ENCODE assay signal across 24 cellular contexts in the genomic region with DNA sequence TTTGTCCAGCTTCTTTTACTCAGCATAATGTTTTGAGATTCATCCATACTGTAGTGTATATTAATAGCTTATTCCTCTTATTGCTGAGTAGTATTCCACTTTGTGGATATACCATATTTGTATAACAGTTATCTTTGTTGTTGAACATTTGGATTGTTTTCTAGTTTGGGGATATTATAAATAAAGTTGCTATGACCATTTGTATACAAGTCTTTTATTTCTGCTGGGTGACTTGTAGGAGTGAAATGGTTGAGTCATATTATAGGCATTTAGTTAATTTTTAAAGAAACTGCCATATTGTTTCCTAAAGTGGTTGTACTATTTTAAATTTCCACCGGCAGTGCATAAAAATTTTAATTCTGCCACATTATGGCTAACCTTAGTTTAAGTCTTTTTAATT.
"Had no signal": no experiment of that assay in that cellular context is flagged by ENCODE, and none has a peak within 500 bp of the region (broad histone marks: within the 10 kb centered on the region; RNA-seq: fewer than 3 reads in every experiment).

No MANE protein-coding gene starts in this region.

- H3K4me1 ChIP-seq: pancreas, stomach had no signal

- ATAC-seq: effector memory CD8-positive, alpha-beta T cell; left lung; mucosa of descending colon; natural killer cell treated with Interleukin-12 subunit alpha and Interleukin-12 subunit beta and Interleukin-15 and Interleukin-18, amount 100 ng/mL, for 72 hours; pancreas; sciatic nerve; stimulated activated effector memory CD8-positive, alpha-beta T cell treated with anti-CD3 and anti-CD28 coated beads, Interleukin-12 subunit alpha, Interleukin-12 subunit beta, amount 100 ng/mL, for 72 hours had no signal

- H3K36me3 ChIP-seq: left lung, neutrophil, pancreas, stomach, tibial nerve, upper lobe of left lung had no signal

- H3K4me3 ChIP-seq: left lung, mucosa of descending colon, pancreas, smooth muscle cell, stomach, tibial nerve, upper lobe of left lung had no signal

- DNase-seq: cortex of kidney; effector memory CD8-positive, alpha-beta T cell; head of caudate nucleus; left cardiac atrium; left lung; mesenchymal stem cell; mucosa of descending colon; naive B cell; pancreas; stimulated activated CD4-positive, alpha-beta T cell treated with anti-CD3 and anti-CD28 coated beads, Interleukin-12 subunit alpha, Interleukin-12 subunit beta, amount 100 ng/mL, for 4 hours; stimulated activated CD4-positive, alpha-beta T cell treated with anti-CD3 and anti-CD28 coated beads, Interleukin-1b, Interleukin-23, amount 100 ng/mL, for 48 hours; stimulated activated CD4-positive, alpha-beta T cell treated with anti-CD3 and anti-CD28 coated beads, Interleukin-4, amount 100 ng/mL, for 1 hour; stimulated activated naive CD4-positive, alpha-beta T cell treated with Interleukin-2 at 50 U/mL for 16 hours; stomach; upper lobe of left lung had no signal

- H3K27ac ChIP-seq: left lung, neutrophil, pancreas, stomach, tibial nerve, upper lobe of left lung had no signal

- H3K27me3 ChIP-seq: left lung, neutrophil, pancreas, stomach, tibial nerve, upper lobe of left lung had no signal

- H3K9me3 ChIP-seq: pancreas had no signal

- FAIRE-seq: endometrium, keratinocyte, urothelium cell line had no signal
